8 cellular contexts compared by ENCODE assay signal in genomic region chr6:89411269-89412070, GRCh38. TPM values are rescaled to one million over a fixed set of nuclear protein-coding genes. Genes with fewer than 3 reads are reported as not detected.
DNase-seq lines count a peak whose midpoint lies in the region; ATAC-seq, FAIRE-seq and TF ChIP-seq lines count a peak whose summit lies in the region.

No MANE protein-coding gene starts in this region.

- H3K9ac ChIP-seq in astrocyte (ENCODE audit: low read length) (peak overlapping the region; percentile 45), iPS-15b (ENCODE audit: low read depth, low read length) (peak overlapping the region; percentile 12), skeletal muscle tissue (ENCODE audit: low read depth in 1 of 3, low read length in 3 of 3) (peak overlapping the region; percentile 93 to 96 (median 94))

- peak overlapping the region; percentile 87 for H3K4me2 ChIP-seq in astrocyte (ENCODE audit: low read length)

- no peaks in the 10 kb centered on the region for H3K79me2 ChIP-seq in astrocyte (ENCODE audit: insufficient read depth, low read length)

- ATAC-seq in GM18858 (IDR thresholded peaks at IDR 0.05; ENCODE audit: unreplicated experiment) (peak; percentile 18), HG03095 (IDR thresholded peaks at IDR 0.05; ENCODE audit: unreplicated experiment) (peak; percentile 43)

- DNase-seq in A673 (ENCODE audit: low spot score) (peak; percentile 40), OCI-M1 (lab: John Stamatoyannopoulos, UW) (peak; percentile 63), astrocyte (ENCODE audit: low read depth) (no peak), NCI-H187 treated with DMSO at 0.1 percent for 48 hours (lab: John Stamatoyannopoulos, UW) (no peak)

- H3K9me3 ChIP-seq in A673 (ENCODE audit: low read depth, low read length, poor library complexity, severe bottlenecking), result no peaks in the 10 kb centered on the region
- H3K9me3 ChIP-seq in astrocyte (ENCODE audit: insufficient read depth, low read depth, low read length), result no peaks in the 10 kb centered on the region
- no peaks in the 10 kb centered on the region for H3K9me3 ChIP-seq in iPS-15b (ENCODE audit: control insufficient read depth, insufficient read depth, low read length)
- H3K9me3 ChIP-seq in skeletal muscle tissue (ENCODE audit: control insufficient read depth in 3 of 3, low read length in 3 of 3), result no peaks in the 10 kb centered on the region

- peaks cover 43% of the 10 kb centered on the region for H3K27me3 Mint-ChIP-seq in astrocyte (ENCODE audit: low read depth, unreplicated experiment)

- TF ChIP-seq CTCF in A673 (conservative IDR thresholded peaks at IDR 0.05; ENCODE audit: low read depth, low read length), result no peak
- no peak for TF ChIP-seq CTCF in astrocyte (IDR thresholded peaks at IDR 0.05; ENCODE audit: insufficient read depth, low read depth, low read length)

- H3K27me3 ChIP-seq in A673 (replicated peaks; ENCODE audit: insufficient read depth, low read depth, low read length, poor library complexity), result no peaks in the 10 kb centered on the region
- peaks cover 29% of the 10 kb centered on the region for H3K27me3 ChIP-seq in astrocyte (ENCODE audit: insufficient read depth, low read length)
- peaks cover 41% of the 10 kb centered on the region for H3K27me3 ChIP-seq in iPS-15b (ENCODE audit: control insufficient read depth, insufficient read depth, low read length)
- no peaks in the 10 kb centered on the region for H3K27me3 ChIP-seq in skeletal muscle tissue (ENCODE audit: control insufficient read depth in 3 of 3, insufficient read depth in 3 of 3, low read length in 3 of 3)

- H4K20me1 ChIP-seq in astrocyte (ENCODE audit: insufficient read depth, low read length), result no peaks in the 10 kb centered on the region

- no peaks in the 10 kb centered on the region for H3K9me3 Mint-ChIP-seq in astrocyte (ENCODE audit: unreplicated experiment)

- H3K36me3 ChIP-seq in A673 (ENCODE audit: insufficient read depth, low read length, poor library complexity, severe bottlenecking) (no peaks in the 10 kb centered on the region), astrocyte (ENCODE audit: insufficient read depth, low read length) (no peaks in the 10 kb centered on the region), iPS-15b (ENCODE audit: control insufficient read depth, insufficient read depth, low read length) (no peaks in the 10 kb centered on the region), skeletal muscle tissue (ENCODE audit: control insufficient read depth in 3 of 3, insufficient read depth in 3 of 3, low read length in 3 of 3) (no peaks in the 10 kb centered on the region)

- H3K36me3 Mint-ChIP-seq in astrocyte (ENCODE audit: low read depth, unreplicated experiment), result no peaks in the 10 kb centered on the region

- intact Hi-C loops in A673 (cut with micrococcal nuclease; ENCODE audit: unreplicated experiment), result no loop called here

- H3K4me3 Mint-ChIP-seq in astrocyte (ENCODE audit: unreplicated experiment), result peak overlapping the region; percentile 84

- peak overlapping the region; percentile 86 for H2AFZ ChIP-seq in astrocyte (ENCODE audit: low read depth, low read length)

- no TSS peak for BruUV-seq in A673 (replicated peaks; lab: Mats Ljungman, UMichigan)

- POLR2A ChIA-PET in A673 (lab: Charles Lee; ENCODE audit: low non-redundant PET), result no interaction called here

- H3K27ac ChIP-seq in A673 (ENCODE audit: low read depth, low read length, poor library complexity, severe bottlenecking), result no peak overlapping the region
- no peak overlapping the region for H3K27ac ChIP-seq in astrocyte (ENCODE audit: low read depth, low read length)
- H3K27ac ChIP-seq in skeletal muscle tissue (ENCODE audit: low read depth, low read length), result peak overlapping the region; percentile 99

- H3K4me1 ChIP-seq in A673 (ENCODE audit: insufficient read depth, low read length, poor library complexity, severe bottlenecking) (peaks cover 17% of the 10 kb centered on the region), astrocyte (ENCODE audit: insufficient read depth, low read length) (peaks cover 16% of the 10 kb centered on the region), iPS-15b (ENCODE audit: control insufficient read depth, insufficient read depth, low read length) (peaks cover 19% of the 10 kb centered on the region), skeletal muscle tissue (ENCODE audit: control insufficient read depth in 3 of 3, insufficient read depth in 3 of 3, low read length in 3 of 3) (peaks cover 25 to 43% (median 30%) of the 10 kb centered on the region in 3 donors)

- no peak for FAIRE-seq in astrocyte (lab: Jason Lieb, UNC)

- H3K4me3 ChIP-seq in A673 (ENCODE audit: low read depth, low read length, poor library complexity, severe bottlenecking), result peak overlapping the region; percentile 80
- peak overlapping the region; percentile 57 for H3K4me3 ChIP-seq in astrocyte (ENCODE audit: insufficient read depth, low read depth, low read length)
- peak overlapping the region; percentile 77 for H3K4me3 ChIP-seq in iPS-15b (ENCODE audit: low read depth, low read length)
- peak overlapping the region; percentile 83 to 87 (median 85) for H3K4me3 ChIP-seq in skeletal muscle tissue (ENCODE audit: low read length in 3 of 3)

- H3K27ac Mint-ChIP-seq in astrocyte (ENCODE audit: unreplicated experiment), result no peak overlapping the region

- H3K4me1 Mint-ChIP-seq in astrocyte (ENCODE audit: low read depth, unreplicated experiment), result peaks cover 7% of the 10 kb centered on the region

- CTCF ChIA-PET in A673 (lab: Charles Lee), result no interaction called here

RNA-seq across cellular contexts. Expression of gene RRAGD, which starts 0.6 kb away (rescaled TPM):
- 9.5 and 10.6 TPM in 2 replicates for total RNA-seq in A673 (2021)
- total RNA-seq in astrocyte, result 3.8 and 5.2 TPM in 2 replicates
- 65.8 TPM for total RNA-seq in skeletal muscle tissue

RNA-seq across cellular contexts. Expression of gene ANKRD6, which starts 21.5 kb away (rescaled TPM):
- 25.4 and 36.4 TPM in 2 replicates for total RNA-seq in A673 (2021)
- 13.5 and 14.0 TPM in 2 replicates for total RNA-seq in astrocyte
- total RNA-seq in skeletal muscle tissue, result 4.2 TPM

RNA-seq across cellular contexts. Expression of gene UBE2J1, which starts 58.9 kb away (rescaled TPM):
- 36.1 and 38.6 TPM in 2 replicates for total RNA-seq in A673 (2021)
- total RNA-seq in astrocyte, result 78.8 and 93.3 TPM in 2 replicates
- total RNA-seq in skeletal muscle tissue, result 28.2 TPM

Comparison
In these comparisons a context has a peak if more than half of its experiments do, and no peak if none do; other contexts are left out.
1. DNase-seq: peak in A673 (single experiment) and OCI-M1 (single experiment); none in astrocyte (single experiment) and NCI-H187 treated with DMSO at 0.1 percent for 48 hours (single experiment).
2. H3K9ac ChIP-seq: peak in every context shown above with its lines; median percentile 94 in skeletal muscle tissue; 45 in astrocyte; 12 in iPS-15b.
3. Peak in every context shown above with its lines, with median percentiles within 50 percentile points of each other: H3K4me3 ChIP-seq.